21 cellular contexts compared by ENCODE assay signal in genomic region chr1:209634005-209634737, GRCh38. TPM values are rescaled to one million over a fixed set of nuclear protein-coding genes. Genes with fewer than 3 reads are reported as not detected.
"Had no signal": no experiment of that assay in that cellular context is flagged by ENCODE, and none has a peak within 500 bp of the region (broad histone marks: within the 10 kb centered on the region; RNA-seq: fewer than 3 reads in every experiment).

No MANE protein-coding gene starts in this region.

- H3K9me3 ChIP-seq: colonic mucosa, heart left ventricle, lower lobe of right lung, psoas muscle, right lobe of liver, upper lobe of left lung had no signal

- H3K27me3 Mint-ChIP-seq: stimulated activated naive CD8-positive, alpha-beta T cell treated with anti-CD3 and anti-CD28 coated beads, Interleukin-15, Interleukin-2, amounts not matched to agents 100 ng/mL and 50 ng/mL, for 24 hours had no signal

- H3K27ac ChIP-seq: colonic mucosa, heart left ventricle, lower lobe of right lung, psoas muscle, right lobe of liver, upper lobe of left lung, VCaP had no signal

- H3K27me3 ChIP-seq: colonic mucosa, heart left ventricle, right lobe of liver, upper lobe of left lung had no signal

- H3K4me3 ChIP-seq: colonic mucosa, heart left ventricle, lower lobe of right lung, psoas muscle, right lobe of liver, smooth muscle cell, upper lobe of left lung had no signal

- H3K4me2 ChIP-seq: smooth muscle cell had no signal

- DNase-seq: activated CD4-positive, alpha-beta T cell treated with anti-CD3 and anti-CD28 coated beads for 1 hour; activated CD4-positive, alpha-beta T cell treated with anti-CD3 and anti-CD28 coated beads, Interleukin-2, amount 50 U/mL, for 48 hours; activated naive CD4-positive, alpha-beta T cell treated with anti-CD3 and anti-CD28 coated beads for 36 hours; colonic mucosa; foreskin fibroblast; left colon; lower lobe of right lung; midbrain; psoas muscle; right lobe of liver; stimulated activated CD4-positive, alpha-beta T cell treated with anti-CD3 and anti-CD28 coated beads, Interleukin-4, amount 100 ng/mL, for 4 hours; stimulated activated CD8-positive, alpha-beta memory T cell treated with anti-CD3 and anti-CD28 coated beads, Interleukin-4, amount 100 ng/mL, for 48 hours had no signal

- H3K27ac Mint-ChIP-seq: activated naive CD4-positive, alpha-beta T cell treated with anti-CD3 and anti-CD28 coated beads for 36 hours; activated T-helper 2 cell treated with anti-CD3 and anti-CD28 coated beads, Interferon-gamma antibody, Interleukin-2, Interleukin-4, amounts not matched to agents 10 μg/mL and 5 μg/mL and 100 μg/mL, durations not matched to agents 14 hours and 24 hours and 36 hours had no signal

- H3K9me3 Mint-ChIP-seq: activated naive CD4-positive, alpha-beta T cell treated with anti-CD3 and anti-CD28 coated beads for 36 hours; activated T-helper 2 cell treated with anti-CD3 and anti-CD28 coated beads, Interferon-gamma antibody, Interleukin-2, Interleukin-4, amounts not matched to agents 10 μg/mL and 5 μg/mL and 100 μg/mL, durations not matched to agents 14 hours and 24 hours and 36 hours; stimulated activated naive CD8-positive, alpha-beta T cell treated with anti-CD3 and anti-CD28 coated beads, Interleukin-15, Interleukin-2, amounts not matched to agents 100 ng/mL and 50 ng/mL, for 24 hours had no signal

- H3K4me3 Mint-ChIP-seq: activated naive CD4-positive, alpha-beta T cell treated with anti-CD3 and anti-CD28 coated beads for 36 hours; stimulated activated naive CD8-positive, alpha-beta T cell treated with anti-CD3 and anti-CD28 coated beads, Interleukin-15, Interleukin-2, amounts not matched to agents 100 ng/mL and 50 ng/mL, for 24 hours had no signal

- H3K36me3 ChIP-seq: colonic mucosa, heart left ventricle, lower lobe of right lung, right lobe of liver, upper lobe of left lung had no signal

- H3K4me1 ChIP-seq: colonic mucosa, lower lobe of right lung, upper lobe of left lung had no signal

RNA-seq across cellular contexts. Expression of gene CAMK1G, which starts 50.7 kb away (rescaled TPM):
- total RNA-seq: activated T-helper 2 cell treated with anti-CD3 and anti-CD28 coated beads, Interferon-gamma antibody, Interleukin-2, Interleukin-4, amounts not matched to agents 10 μg/mL and 5 μg/mL and 100 μg/mL, durations not matched to agents 14 hours and 24 hours and 36 hours; cardiac septum; myocyte; osteocyte had no signal
- polyA plus RNA-seq: heart left ventricle, smooth muscle cell had no signal
